9 cellular contexts compared by ENCODE assay signal in the genomic region with DNA sequence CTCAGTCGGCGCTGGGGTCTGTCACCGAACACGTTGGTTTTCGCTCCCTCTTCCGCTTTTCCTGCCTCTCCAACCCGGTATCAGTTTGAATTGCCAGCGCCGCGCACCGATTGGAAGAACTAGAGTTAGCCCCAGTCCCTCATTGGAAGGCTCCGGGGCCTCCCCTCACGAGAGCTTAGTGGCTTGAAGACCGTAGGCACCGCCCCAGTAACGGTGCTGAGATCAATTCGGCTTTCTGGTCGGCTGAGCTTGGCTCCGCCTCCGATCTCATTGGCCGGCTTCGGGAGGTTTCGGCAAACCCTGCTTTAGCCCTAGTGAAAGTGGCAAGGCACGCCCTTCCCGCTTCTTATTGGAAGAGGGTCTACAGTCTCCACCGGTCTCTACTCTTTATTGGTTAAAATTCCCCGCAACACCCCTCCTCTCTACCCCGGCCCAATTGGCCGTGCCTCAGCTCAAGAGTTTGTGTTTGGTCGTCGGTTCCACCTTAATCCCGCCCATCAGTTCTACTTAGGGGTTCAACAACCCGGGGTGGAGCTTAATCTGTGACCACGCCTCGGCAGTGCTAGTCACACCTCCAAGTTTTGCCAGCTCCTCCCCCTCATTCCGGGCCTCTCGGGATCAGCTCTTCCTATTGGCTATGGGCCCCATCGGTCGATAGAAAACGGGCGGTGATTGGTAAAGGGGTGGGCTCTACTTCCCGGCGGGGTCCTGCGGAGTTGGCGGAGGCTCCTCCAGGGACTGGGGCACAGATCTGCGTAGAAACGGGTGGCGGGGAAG. TPM values are rescaled to one million over a fixed set of nuclear protein-coding genes. Genes with fewer than 3 reads are reported as not detected.
DNase-seq lines count a peak whose midpoint lies in the region; ATAC-seq and TF ChIP-seq lines count a peak whose summit lies in the region.
"Not testable (repeated sequence)": the region's sequence is repeated elsewhere in the genome, so short reads cannot be mapped to it uniquely, and the experiment has no call there.
"Had no signal": no experiment of that assay in that cellular context is flagged by ENCODE, and none has a peak within 500 bp of the region (broad histone marks: within the 10 kb centered on the region; RNA-seq: fewer than 3 reads in every experiment).

A gene (minus strand): TSS at position 63 of the 777 bp plus-strand sequence. CDS start 845 bp downstream, outside the sequence.

- DNase-seq in CD4-positive, CD25-positive, alpha-beta regulatory T cell; WTC11 (ENCODE audit: low spot score); central memory CD8-positive, alpha-beta T cell (ENCODE audit: low spot score in 2 of 2); natural killer cell: not testable (repeated sequence)

- not testable (repeated sequence) for H3K27me3 ChIP-seq in CD4-positive, CD25-positive, alpha-beta regulatory T cell (ENCODE audit: control insufficient read depth, insufficient read depth, low read length)

- not testable (repeated sequence) for H3K4me1 Mint-ChIP-seq in CD4-positive, CD25-positive, alpha-beta regulatory T cell; WTC11; central memory CD8-positive, alpha-beta T cell; natural killer cell

- intact Hi-C loops in natural killer cell (cut with micrococcal nuclease), result not testable (repeated sequence)

- H3K4me3 Mint-ChIP-seq in CD4-positive, CD25-positive, alpha-beta regulatory T cell; WTC11; central memory CD8-positive, alpha-beta T cell; natural killer cell: not testable (repeated sequence)

- CTCF ChIA-PET in WTC11 (lab: Charles Lee), result not testable (repeated sequence)

- H3K27me3 Mint-ChIP-seq in CD4-positive, CD25-positive, alpha-beta regulatory T cell; WTC11 (ENCODE audit: low read depth); central memory CD8-positive, alpha-beta T cell; natural killer cell (ENCODE audit: low read depth in 2 of 2): not testable (repeated sequence)

- H3K27ac Mint-ChIP-seq in CD4-positive, CD25-positive, alpha-beta regulatory T cell; WTC11; central memory CD8-positive, alpha-beta T cell (ENCODE audit: low read depth); natural killer cell: not testable (repeated sequence)

- TF ChIP-seq CTCF in WTC11 (IDR thresholded peaks at IDR 0.05); natural killer cell (IDR thresholded peaks at IDR 0.05): not testable (repeated sequence)

- H3K27ac ChIP-seq in CD4-positive, CD25-positive, alpha-beta regulatory T cell (ENCODE audit: insufficient read depth, low read length, poor library complexity, severe bottlenecking), result not testable (repeated sequence)

- H3K4me1 ChIP-seq in CD4-positive, CD25-positive, alpha-beta regulatory T cell (ENCODE audit: control insufficient read depth, insufficient read depth, low read length, poor library complexity, severe bottlenecking), result not testable (repeated sequence)

- not testable (repeated sequence) for H3K36me3 Mint-ChIP-seq in CD4-positive, CD25-positive, alpha-beta regulatory T cell; WTC11; central memory CD8-positive, alpha-beta T cell (ENCODE audit: insufficient read depth); natural killer cell

- not testable (repeated sequence) for H3K4me3 ChIP-seq in CD4-positive, CD25-positive, alpha-beta regulatory T cell (ENCODE audit: low read depth, low read length)

- peak; percentile 87 for ATAC-seq in CD4-positive, CD25-positive, alpha-beta regulatory T cell (ENCODE audit: low read depth in 2 of 2)
- peak; percentile 80 for ATAC-seq in GM19043 (IDR thresholded peaks at IDR 0.05; ENCODE audit: low read depth, unreplicated experiment)
- peak; percentile 78 for ATAC-seq in GM21619 (IDR thresholded peaks at IDR 0.05; ENCODE audit: unreplicated experiment)
- ATAC-seq in HG02970 (IDR thresholded peaks at IDR 0.05; ENCODE audit: low FRiP score, unreplicated experiment), result peak; percentile 85
- peak; percentile 80 for ATAC-seq in HG03442 (IDR thresholded peaks at IDR 0.05; ENCODE audit: unreplicated experiment)
- peak; percentile 81 for ATAC-seq in WTC11
- ATAC-seq in central memory CD8-positive, alpha-beta T cell (replicated peaks; ENCODE audit: extremely low read depth, poor library complexity, severe bottlenecking), result peak; percentile 85
- peak; percentile 78 to 93 (median 81) for ATAC-seq in natural killer cell

- H3K9me3 ChIP-seq in CD4-positive, CD25-positive, alpha-beta regulatory T cell (ENCODE audit: control insufficient read depth in 2 of 2, low read length in 2 of 2), result not testable (repeated sequence)

- not testable (repeated sequence) for H3K9me3 Mint-ChIP-seq in CD4-positive, CD25-positive, alpha-beta regulatory T cell; WTC11; central memory CD8-positive, alpha-beta T cell; natural killer cell

- not testable (repeated sequence) for H3K36me3 ChIP-seq in CD4-positive, CD25-positive, alpha-beta regulatory T cell (ENCODE audit: control insufficient read depth, insufficient read depth, low read length)

- POLR2A ChIA-PET in WTC11 (lab: Charles Lee), result not testable (repeated sequence)

RNA-seq across cellular contexts. Expression of the gene that starts here (rescaled TPM):
- total RNA-seq in CD4-positive, CD25-positive, alpha-beta regulatory T cell, result not detected
- under 1 TPM; 0.10 to 0.24 (median 0.19) TPM for polyA plus RNA-seq in CD4-positive, CD25-positive, alpha-beta regulatory T cell
- total RNA-seq in WTC11 (2021) (14.7 to 17.5 TPM (median 15.7 TPM) in 3 replicates), natural killer cell (under 1 TPM in 2 of 3 donors, not detected in 1; 0.18 to 0.19 TPM)
- total RNA-seq: chondrocyte had no signal

Comparison
In these comparisons a context has a peak if more than half of its experiments do, and no peak if none do; other contexts are left out.
1. RNA of the gene that starts here (total RNA-seq): 14.7 to 17.5 TPM in WTC11; 0.18 to 0.19 TPM in natural killer cell and not detected in CD4-positive, CD25-positive, alpha-beta regulatory T cell (single experiment); every median in the first group is over 10 times any median in the second.
2. Peak in ATAC-seq in CD4-positive, CD25-positive, alpha-beta regulatory T cell; RNA of the gene not detected or under 1 TPM.
3. Peak in ATAC-seq in natural killer cell; RNA of the gene not detected or under 1 TPM.
4. Peak in every context shown above with its lines, with median percentiles within 50 percentile points of each other: ATAC-seq.